ENCODE assay signal across 1 cellular context in genomic region chr5:91383027-91383955, GRCh38.
A peak's percentile ranks its signal among the peaks of the same experiment; 100 is the strongest.
TF ChIP-seq lines count a peak whose summit lies in the region.

A gene with protein sequence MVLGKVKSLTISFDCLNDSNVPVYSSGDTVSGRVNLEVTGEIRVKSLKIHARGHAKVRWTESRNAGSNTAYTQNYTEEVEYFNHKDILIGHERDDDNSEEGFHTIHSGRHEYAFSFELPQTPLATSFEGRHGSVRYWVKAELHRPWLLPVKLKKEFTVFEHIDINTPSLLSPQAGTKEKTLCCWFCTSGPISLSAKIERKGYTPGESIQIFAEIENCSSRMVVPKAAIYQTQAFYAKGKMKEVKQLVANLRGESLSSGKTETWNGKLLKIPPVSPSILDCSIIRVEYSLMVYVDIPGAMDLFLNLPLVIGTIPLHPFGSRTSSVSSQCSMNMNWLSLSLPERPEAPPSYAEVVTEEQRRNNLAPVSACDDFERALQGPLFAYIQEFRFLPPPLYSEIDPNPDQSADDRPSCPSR (minus strand): TSS chr5:91383317. CDS start chr5:91383092, 225 bp downstream.

TF ChIP-seq in K562, 482 proteins besides CTCF, POLR2A, EP300 and RAD21 (continued from another document and continues in another):
- TF ChIP-seq HNRNPL (IDR thresholded peaks at IDR 0.05; ENCODE audit: low read depth, low read length) = peak; percentile 24; the same call in 1 of the 2 replicates
- peak; percentile 45 for TF ChIP-seq FOS (IDR thresholded peaks at IDR 0.05; ENCODE audit: extremely low read depth, insufficient read length)
- TF ChIP-seq SMAD3 (CRISPR knock-in tag; conservative IDR thresholded peaks at IDR 0.05) = no peak
- TF ChIP-seq TCF7 (IDR thresholded peaks at IDR 0.05; ENCODE audit: borderline replicate concordance) = 0 out of 2 replicates have a peak, but pooled peaks have one; percentile 27
- TF ChIP-seq FOXM1 (IDR thresholded peaks at IDR 0.05; ENCODE audit: low read depth) = 0 out of 2 replicates have a peak, but pooled peaks have one; percentile 13
- peak; percentile 79; the same call in 1 of the 2 replicates for TF ChIP-seq FOXM1 (CRISPR knock-in tag; IDR thresholded peaks at IDR 0.05; ENCODE audit: low read depth)
- TF ChIP-seq JUND (IDR thresholded peaks at IDR 0.05; ENCODE audit: borderline replicate concordance, low read depth, low read length) = no peak
- TF ChIP-seq JUND (tag; IDR thresholded peaks at IDR 0.05; ENCODE audit: borderline replicate concordance, low read depth, low read length) = 0 out of 3 replicates have a peak, but pooled peaks have one; percentile 30
- TF ChIP-seq GABPB1 (CRISPR knock-in tag; IDR thresholded peaks at IDR 0.05) = no peak; the same call in 1 of the 2 replicates
- TF ChIP-seq PML (IDR thresholded peaks at IDR 0.05; ENCODE audit: low read length) = peak; percentile 96
- TF ChIP-seq, protein P1, sequence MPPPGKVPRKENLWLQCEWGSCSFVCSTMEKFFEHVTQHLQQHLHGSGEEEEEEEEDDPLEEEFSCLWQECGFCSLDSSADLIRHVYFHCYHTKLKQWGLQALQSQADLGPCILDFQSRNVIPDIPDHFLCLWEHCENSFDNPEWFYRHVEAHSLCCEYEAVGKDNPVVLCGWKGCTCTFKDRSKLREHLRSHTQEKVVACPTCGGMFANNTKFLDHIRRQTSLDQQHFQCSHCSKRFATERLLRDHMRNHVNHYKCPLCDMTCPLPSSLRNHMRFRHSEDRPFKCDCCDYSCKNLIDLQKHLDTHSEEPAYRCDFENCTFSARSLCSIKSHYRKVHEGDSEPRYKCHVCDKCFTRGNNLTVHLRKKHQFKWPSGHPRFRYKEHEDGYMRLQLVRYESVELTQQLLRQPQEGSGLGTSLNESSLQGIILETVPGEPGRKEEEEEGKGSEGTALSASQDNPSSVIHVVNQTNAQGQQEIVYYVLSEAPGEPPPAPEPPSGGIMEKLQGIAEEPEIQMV (tag; conservative IDR thresholded peaks at IDR 0.05; ENCODE audit: low read depth) = no peak
- TF ChIP-seq KDM5B (IDR thresholded peaks at IDR 0.05; ENCODE audit: insufficient replicate concordance, low read depth, low read length) = peak; percentile 100
- TF ChIP-seq ZNF274 (IDR thresholded peaks at IDR 0.05; ENCODE audit: borderline replicate concordance, low read depth, low read length) = no peak
- TF ChIP-seq ZFP91 (CRISPR knock-in tag; IDR thresholded peaks at IDR 0.05) = peak; percentile 73
- no peak for TF ChIP-seq ZNF121 (CRISPR knock-in tag; conservative IDR thresholded peaks at IDR 0.05)
- TF ChIP-seq ZNF551 (CRISPR knock-in tag; IDR thresholded peaks at IDR 0.05) = no peak; the same call in 1 of the 2 replicates
- peak; percentile 100 for TF ChIP-seq RBFOX2 (IDR thresholded peaks at IDR 0.05; ENCODE audit: low read depth, low read length)
- peak; percentile 96 for TF ChIP-seq POLR2B (IDR thresholded peaks at IDR 0.05; ENCODE audit: low read depth, partially characterized antibody)
- TF ChIP-seq L3MBTL2 (IDR thresholded peaks at IDR 0.05) = peak; percentile 73; the same call in 1 of the 2 replicates
- no peak for TF ChIP-seq IRF2 (CRISPR knock-in tag; IDR thresholded peaks at IDR 0.05)
- TF ChIP-seq STAT5A (IDR thresholded peaks at IDR 0.05; ENCODE audit: borderline replicate concordance, low read length) = peak; percentile 36; the same call in 1 of the 2 replicates
- TF ChIP-seq CEBPB (tag; IDR thresholded peaks at IDR 0.05) = peak; percentile 79
- TF ChIP-seq CTBP1 (IDR thresholded peaks at IDR 0.05; ENCODE audit: borderline replicate concordance) = peak; percentile 93
- TF ChIP-seq CBX8 (IDR thresholded peaks at IDR 0.05; ENCODE audit: borderline replicate concordance, extremely low read depth, low read depth, low read length, poor library complexity, severe bottlenecking) = no peak
- no peak for TF ChIP-seq ZNF146 (CRISPR knock-in tag; IDR thresholded peaks at IDR 0.05; ENCODE audit: unreplicated experiment)
- no peak; the same call in 1 of the 2 replicates for TF ChIP-seq EHMT2 (IDR thresholded peaks at IDR 0.05)
- peak; percentile 23; the same call in 1 of the 2 replicates for TF ChIP-seq FOSL1 (tag; conservative IDR thresholded peaks at IDR 0.05)
- peak; percentile 98 for TF ChIP-seq POLR2H (tag; IDR thresholded peaks at IDR 0.05; ENCODE audit: low read depth)
- TF ChIP-seq ARID2 (IDR thresholded peaks at IDR 0.05) = no peak
- TF ChIP-seq RNF2 (IDR thresholded peaks at IDR 0.05) = peak; percentile 68; the same call in 1 of the 2 replicates
- TF ChIP-seq AFF1 (IDR thresholded peaks at IDR 0.05; ENCODE audit: low read depth in 1 of 2, partially characterized antibody in 2 of 2) = peak; percentile 36 to 85
- TF ChIP-seq PHF8 (IDR thresholded peaks at IDR 0.05; ENCODE audit: borderline replicate concordance, low read length) = peak; percentile 75
- no peak for TF ChIP-seq SNIP1 (IDR thresholded peaks at IDR 0.05; ENCODE audit: low read depth)
- no peak for TF ChIP-seq RBBP5 (IDR thresholded peaks at IDR 0.05; ENCODE audit: borderline replicate concordance, insufficient read depth, low read length, poor library complexity, severe bottlenecking)
- TF ChIP-seq SMARCE1 (IDR thresholded peaks at IDR 0.05) = peak; percentile 35; the same call in 1 of the 2 replicates
- TF ChIP-seq NCOA1 (IDR thresholded peaks at IDR 0.05; ENCODE audit: low read depth) = no peak
- no peak for TF ChIP-seq ZNF445 (CRISPR knock-in tag; IDR thresholded peaks at IDR 0.05; ENCODE audit: low read depth)
- no peak for TF ChIP-seq ZNF444 (CRISPR knock-in tag; IDR thresholded peaks at IDR 0.05)
- no peak for TF ChIP-seq ZNF717 (CRISPR knock-in tag; IDR thresholded peaks at IDR 0.05)
- TF ChIP-seq HDAC1 (IDR thresholded peaks at IDR 0.05) = 0 out of 4 replicates have a peak, but pooled peaks of 1 of the 2 experiments have one; percentile 40
- TF ChIP-seq YY1 (IDR thresholded peaks at IDR 0.05; ENCODE audit: borderline replicate concordance in 1 of 3, control insufficient read depth in 1 of 3, extremely low read depth in 1 of 3, insufficient read depth in 3 of 3, insufficient read length in 1 of 3, insufficient replicate concordance in 2 of 3, low read depth in 1 of 3, low read length in 2 of 3) = peak in 2 of 3 experiments; percentile 26 to 46
- peak; percentile 97 for TF ChIP-seq SUPT5H (IDR thresholded peaks at IDR 0.05)
- TF ChIP-seq TGIF2 (CRISPR knock-in tag; IDR thresholded peaks at IDR 0.05) = no peak
- no peak for TF ChIP-seq MEF2D (tag; conservative IDR thresholded peaks at IDR 0.05; ENCODE audit: low read depth)
- no peak for TF ChIP-seq SP2 (IDR thresholded peaks at IDR 0.05; ENCODE audit: extremely low read depth, low read depth, low read length, poor library complexity, severe bottlenecking)
- TF ChIP-seq HMG20A (CRISPR knock-in tag; conservative IDR thresholded peaks at IDR 0.05) = no peak
- peak; percentile 38 for TF ChIP-seq DPF2 (IDR thresholded peaks at IDR 0.05)
- TF ChIP-seq PRPF4 (IDR thresholded peaks at IDR 0.05; ENCODE audit: insufficient read depth, low read depth, low read length, poor library complexity, severe bottlenecking) = peak; percentile 70
- TF ChIP-seq, protein P2, sequence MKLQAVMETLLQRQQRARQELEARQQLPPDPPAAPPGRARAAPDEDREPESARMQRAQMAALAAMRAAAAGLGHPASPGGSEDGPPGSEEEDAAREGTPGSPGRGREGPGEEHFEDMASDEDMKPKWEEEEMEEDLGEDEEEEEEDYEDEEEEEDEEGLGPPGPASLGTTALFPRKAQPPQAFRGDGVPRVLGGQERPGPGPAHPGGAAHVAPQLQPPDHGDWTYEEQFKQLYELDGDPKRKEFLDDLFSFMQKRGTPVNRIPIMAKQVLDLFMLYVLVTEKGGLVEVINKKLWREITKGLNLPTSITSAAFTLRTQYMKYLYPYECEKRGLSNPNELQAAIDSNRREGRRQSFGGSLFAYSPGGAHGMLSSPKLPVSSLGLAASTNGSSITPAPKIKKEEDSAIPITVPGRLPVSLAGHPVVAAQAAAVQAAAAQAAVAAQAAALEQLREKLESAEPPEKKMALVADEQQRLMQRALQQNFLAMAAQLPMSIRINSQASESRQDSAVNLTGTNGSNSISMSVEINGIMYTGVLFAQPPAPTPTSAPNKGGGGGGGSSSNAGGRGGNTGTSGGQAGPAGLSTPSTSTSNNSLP (IDR thresholded peaks at IDR 0.05; ENCODE audit: borderline replicate concordance, low read depth, low read length) = peak; percentile 37; the same call in 1 of the 2 replicates
- TF ChIP-seq GTF2A2 (tag; IDR thresholded peaks at IDR 0.05) = peak; percentile 61; the same call in 1 of the 2 replicates
- no peak for TF ChIP-seq ZNF408 (CRISPR knock-in tag; IDR thresholded peaks at IDR 0.05; ENCODE audit: low read depth)
- TF ChIP-seq, protein P3, sequence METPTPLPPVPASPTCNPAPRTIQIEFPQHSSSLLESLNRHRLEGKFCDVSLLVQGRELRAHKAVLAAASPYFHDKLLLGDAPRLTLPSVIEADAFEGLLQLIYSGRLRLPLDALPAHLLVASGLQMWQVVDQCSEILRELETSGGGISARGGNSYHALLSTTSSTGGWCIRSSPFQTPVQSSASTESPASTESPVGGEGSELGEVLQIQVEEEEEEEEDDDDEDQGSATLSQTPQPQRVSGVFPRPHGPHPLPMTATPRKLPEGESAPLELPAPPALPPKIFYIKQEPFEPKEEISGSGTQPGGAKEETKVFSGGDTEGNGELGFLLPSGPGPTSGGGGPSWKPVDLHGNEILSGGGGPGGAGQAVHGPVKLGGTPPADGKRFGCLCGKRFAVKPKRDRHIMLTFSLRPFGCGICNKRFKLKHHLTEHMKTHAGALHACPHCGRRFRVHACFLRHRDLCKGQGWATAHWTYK (CRISPR knock-in tag; IDR thresholded peaks at IDR 0.05) = no peak
- TF ChIP-seq ELF2 (CRISPR knock-in tag; IDR thresholded peaks at IDR 0.05) = no peak
- no peak; the same call in 1 of the 2 replicates for TF ChIP-seq RUNX1 (IDR thresholded peaks at IDR 0.05; ENCODE audit: low read depth)
- peak; percentile 76 for TF ChIP-seq NFYB (IDR thresholded peaks at IDR 0.05; ENCODE audit: extremely low read depth, insufficient read length)
- TF ChIP-seq ZNF592 (IDR thresholded peaks at IDR 0.05) = peak; percentile 55
- peak; percentile 31; the same call in 1 of the 2 replicates for TF ChIP-seq ESRRA (IDR thresholded peaks at IDR 0.05; ENCODE audit: borderline replicate concordance, low read depth)
- no peak for TF ChIP-seq RBM25 (IDR thresholded peaks at IDR 0.05; ENCODE audit: low read depth, low read length, severe bottlenecking)
